Comparison of ENCODE assay signal across 27 cellular contexts in the genomic region with DNA sequence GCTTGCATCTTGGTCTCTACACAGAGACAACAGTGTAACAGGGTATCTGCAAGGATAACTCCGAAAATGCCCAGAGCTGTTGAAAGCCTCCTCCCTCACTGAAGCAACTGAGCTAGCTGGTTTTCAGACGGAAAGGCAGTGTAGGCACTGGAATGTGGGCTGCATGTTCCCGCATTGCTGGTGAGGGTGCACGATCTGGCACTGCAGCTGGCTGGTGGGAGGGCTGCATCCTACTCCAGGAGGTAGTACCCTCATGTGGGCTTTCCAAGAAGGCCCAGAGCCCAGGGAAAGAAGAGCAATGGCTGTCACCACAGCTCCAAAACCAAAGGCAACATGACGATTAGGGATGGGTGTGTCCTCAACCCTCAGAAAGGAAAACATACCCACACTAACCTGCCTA.
"Had no signal": no experiment of that assay in that cellular context is flagged by ENCODE, and none has a peak within 500 bp of the region (broad histone marks: within the 10 kb centered on the region; RNA-seq: fewer than 3 reads in every experiment).

No MANE protein-coding gene starts in this region.

- H3K27ac ChIP-seq: KMS-11, SJCRH30, SK-N-MC, WERI-Rb-1 had no signal

- H3K4me3 Mint-ChIP-seq: activated CD4-positive, alpha-beta memory T cell treated with anti-CD3 and anti-CD28 coated beads, Interleukin-2, amount 10 ng/mL, durations not matched to agents 7 days and 5 days; activated naive CD4-positive, alpha-beta T cell treated with anti-CD3 and anti-CD28 coated beads, Interleukin-2, amount 10 ng/mL, durations not matched to agents 7 days and 5 days; activated naive CD8-positive, alpha-beta T cell; activated naive CD8-positive, alpha-beta T cell treated with anti-CD3 and anti-CD28 coated beads, Interleukin-2, amount 50 U/mL, for 24 hours; activated T-cell treated with anti-CD3 and anti-CD28 coated beads, Interleukin-2, amount 50 U/mL, for 24 hours had no signal

- H3K36me3 Mint-ChIP-seq: activated naive CD4-positive, alpha-beta T cell treated with anti-CD3 and anti-CD28 coated beads, Interleukin-2, amount 10 ng/mL, durations not matched to agents 7 days and 5 days had no signal

- H3K9me3 Mint-ChIP-seq: activated CD4-positive, alpha-beta memory T cell treated with anti-CD3 and anti-CD28 coated beads, Interleukin-2, amount 10 ng/mL, durations not matched to agents 7 days and 5 days; activated naive CD4-positive, alpha-beta T cell treated with anti-CD3 and anti-CD28 coated beads, Interleukin-2, amount 10 ng/mL, durations not matched to agents 7 days and 5 days; activated naive CD8-positive, alpha-beta T cell treated with anti-CD3 and anti-CD28 coated beads, Interleukin-2, amount 50 U/mL, for 24 hours; activated T-cell treated with anti-CD3 and anti-CD28 coated beads, Interleukin-2, amount 50 U/mL, for 24 hours; activated T-helper 2 cell treated with anti-CD3 and anti-CD28 coated beads, Interferon-gamma antibody, Interleukin-2, Interleukin-4, amounts not matched to agents 10 μg/mL and 5 μg/mL and 100 μg/mL, durations not matched to agents 14 hours and 24 hours and 36 hours; brain had no signal

- H3K4me3 ChIP-seq: SJCRH30, SK-N-MC had no signal

- H3K4me1 Mint-ChIP-seq: activated CD4-positive, alpha-beta memory T cell treated with anti-CD3 and anti-CD28 coated beads, Interleukin-2, amount 10 ng/mL, durations not matched to agents 7 days and 5 days; activated naive CD4-positive, alpha-beta T cell treated with anti-CD3 and anti-CD28 coated beads, Interleukin-2, amount 10 ng/mL, durations not matched to agents 7 days and 5 days had no signal

- H3K27me3 Mint-ChIP-seq: brain had no signal

- ATAC-seq: activated naive CD8-positive, alpha-beta T cell treated with anti-CD3 and anti-CD28 coated beads, Interleukin-2, amount 50 U/mL, for 24 hours; Panc1 had no signal

- H3K36me3 ChIP-seq: SJCRH30 had no signal

- DNase-seq: activated CD4-positive, alpha-beta memory T cell treated with anti-CD3 and anti-CD28 coated beads, Interleukin-2, amount 10 ng/mL, durations not matched to agents 7 days and 5 days; activated CD4-positive, alpha-beta T cell treated with anti-CD3 and anti-CD28 coated beads for 1 hour; activated CD4-positive, alpha-beta T cell treated with anti-CD3 and anti-CD28 coated beads for 48 hours; activated CD4-positive, CD25-positive, alpha-beta regulatory T cell; activated CD8-positive, alpha-beta memory T cell treated with anti-CD3 and anti-CD28 coated beads for 24 hours; activated gamma-delta T cell; activated naive CD4-positive, alpha-beta T cell treated with anti-CD3 and anti-CD28 coated beads, Interleukin-2, amount 10 ng/mL, durations not matched to agents 7 days and 5 days; activated naive CD8-positive, alpha-beta T cell treated with anti-CD3 and anti-CD28 coated beads, Interleukin-2, amount 50 U/mL, for 24 hours; activated T-cell treated with anti-CD3 and anti-CD28 coated beads, Interleukin-2, amount 50 U/mL, for 24 hours; MM.1S; MV-4-11; NCI-H1092; NCI-H1436 treated with DMSO at 0.1 percent for 48 hours; NCI-H1694 treated with DMSO at 0.1 percent for 48 hours; NCI-H2029; NCI-H345; NCI-H524 treated with DMSO at 0.1 percent for 48 hours; SHP77; SJCRH30; T1000; WERI-Rb-1 had no signal

- H3K4me1 ChIP-seq: SJCRH30 had no signal

- H3K9me3 ChIP-seq: SJCRH30 had no signal

- H3K27ac Mint-ChIP-seq: activated CD4-positive, alpha-beta memory T cell treated with anti-CD3 and anti-CD28 coated beads, Interleukin-2, amount 10 ng/mL, durations not matched to agents 7 days and 5 days; activated naive CD4-positive, alpha-beta T cell treated with anti-CD3 and anti-CD28 coated beads, Interleukin-2, amount 10 ng/mL, durations not matched to agents 7 days and 5 days; activated naive CD8-positive, alpha-beta T cell; activated naive CD8-positive, alpha-beta T cell treated with anti-CD3 and anti-CD28 coated beads, Interleukin-2, amount 50 U/mL, for 24 hours; activated T-cell treated with anti-CD3 and anti-CD28 coated beads, Interleukin-2, amount 50 U/mL, for 24 hours; activated T-helper 2 cell treated with anti-CD3 and anti-CD28 coated beads, Interferon-gamma antibody, Interleukin-2, Interleukin-4, amounts not matched to agents 10 μg/mL and 5 μg/mL and 100 μg/mL, durations not matched to agents 14 hours and 24 hours and 36 hours; brain had no signal
